In the genomic region with DNA sequence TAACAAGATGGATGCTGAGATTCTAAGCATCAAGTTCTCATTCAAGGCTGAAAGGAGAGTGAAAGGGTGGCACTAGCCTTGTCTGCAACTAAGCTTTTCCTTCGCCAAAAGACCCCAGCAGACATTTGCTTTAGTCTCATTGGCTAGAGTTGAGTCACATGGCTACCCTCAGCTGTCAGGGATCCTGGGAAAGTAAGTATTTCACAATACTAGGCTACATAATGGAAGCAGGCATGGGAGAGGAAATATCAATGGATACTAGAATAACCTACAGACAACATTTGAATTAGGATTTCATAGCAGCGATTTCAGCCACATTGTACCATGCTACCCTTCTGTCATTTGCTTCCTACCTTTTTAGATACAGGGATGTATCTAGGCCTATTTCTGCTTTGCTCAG, we compare ENCODE assay signal across 2 cellular contexts.
TF ChIP-seq lines count a peak whose summit lies in the region.

No MANE protein-coding gene starts in this region.

TF ChIP-seq in IMR-90, 13 proteins besides CTCF, POLR2A, EP300 and RAD21:
- TF ChIP-seq CEBPB (IDR thresholded peaks at IDR 0.05; ENCODE audit: low read depth, low read length) (peak; percentile 72), CHD1 (IDR thresholded peaks at IDR 0.05; ENCODE audit: low read depth, low read length) (no peak)

TF ChIP-seq in K562, 482 proteins besides CTCF, POLR2A, EP300 and RAD21:
- TF ChIP-seq ZC3H8 (IDR thresholded peaks at IDR 0.05) = no peak
- peak; percentile 67 for TF ChIP-seq CEBPB (tag; IDR thresholded peaks at IDR 0.05)
TF ChIP-seq in K562: peak in this region for 1.
